8 cellular contexts compared by ENCODE assay signal in the genomic region with DNA sequence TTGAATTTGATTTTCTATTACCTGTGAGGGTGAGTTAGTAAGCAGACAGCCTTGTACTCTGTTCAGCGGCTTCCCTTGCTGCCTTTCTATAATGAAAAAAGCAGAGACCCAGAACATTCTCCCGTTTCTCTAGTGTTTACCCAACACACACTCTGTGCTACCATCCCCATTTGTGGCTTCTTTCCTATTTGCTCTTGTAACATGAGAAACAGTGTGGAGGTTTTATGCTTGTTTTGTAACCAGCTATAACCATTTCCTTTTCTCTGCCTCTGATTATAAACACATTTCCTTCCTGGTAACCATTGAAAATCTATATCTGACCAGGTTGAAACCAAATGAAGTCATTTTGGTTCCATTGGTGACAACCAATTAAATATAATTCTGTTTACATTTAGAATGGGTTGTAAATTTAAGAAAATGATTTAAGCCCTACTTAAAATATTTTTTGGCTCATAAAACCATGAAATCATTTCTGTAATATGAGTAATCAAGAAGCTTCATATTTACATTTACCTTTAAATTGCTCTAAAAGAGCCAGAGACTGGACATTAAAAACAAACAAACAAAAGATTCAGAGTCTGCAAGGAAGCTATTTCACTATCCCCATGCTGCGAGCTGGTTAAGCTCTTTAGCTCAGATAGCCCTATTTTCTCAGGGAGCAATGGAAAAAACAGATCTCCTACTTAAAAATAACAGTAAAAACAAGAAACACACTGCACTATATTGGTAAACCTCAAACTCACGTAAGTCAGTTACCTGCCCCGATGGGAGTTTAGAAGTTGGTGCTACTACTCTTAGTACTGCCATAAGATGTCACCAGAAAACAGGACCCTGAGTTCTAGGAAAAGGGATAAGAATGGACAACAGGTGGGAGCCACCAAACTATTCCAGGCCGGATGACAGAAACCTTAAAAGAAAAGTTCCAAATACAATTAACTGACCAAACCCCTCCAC.
DNase-seq lines count a peak whose midpoint lies in the region; ATAC-seq and TF ChIP-seq lines count a peak whose summit lies in the region.

No MANE protein-coding gene starts in this region.

- DNase-seq in A673 (ENCODE audit: low spot score) (peak; percentile 30), NCI-H345 treated with DMSO at 0.1 percent for 48 hours (lab: John Stamatoyannopoulos, UW; ENCODE audit: unreplicated experiment) (peak; percentile 85), fibroblast of mammary gland (ENCODE audit: low read depth) (peak; percentile 57), NCI-H146 (lab: John Stamatoyannopoulos, UW) (no peak), GM19240 (ENCODE audit: insufficient read length, low spot score) (no peak)
- DNase-seq in CD8-positive, alpha-beta memory T cell: no peak

- intact Hi-C loops in A673 (cut with micrococcal nuclease; ENCODE audit: unreplicated experiment): no loop called here

- peak overlapping the region; percentile 59 for H3K27ac ChIP-seq in A673 (ENCODE audit: low read depth, low read length, poor library complexity, severe bottlenecking)
- peak overlapping the region; percentile 5 for H3K27ac ChIP-seq in subcutaneous abdominal adipose tissue (ENCODE audit: low read depth, low read length)
- H3K27ac ChIP-seq in CD8-positive, alpha-beta memory T cell (ENCODE audit: low read depth, low read length): no peak overlapping the region

- H3K27ac Mint-ChIP-seq in CD8-positive, alpha-beta memory T cell: peak overlapping the region in 2 of 8 donors; percentile 20 to 44

- no peaks in the 10 kb centered on the region for H3K36me3 Mint-ChIP-seq in CD8-positive, alpha-beta memory T cell

- peak overlapping the region in 1 of 7 donors; percentile 1 for H3K4me3 Mint-ChIP-seq in CD8-positive, alpha-beta memory T cell

- POLR2A ChIA-PET in A673 (lab: Charles Lee; ENCODE audit: low non-redundant PET): no interaction called here
- POLR2A ChIA-PET in CD8-positive, alpha-beta memory T cell (lab: Charles Lee): no interaction called here

- CTCF ChIA-PET in A673 (lab: Charles Lee): no interaction called here
- CTCF ChIA-PET in CD8-positive, alpha-beta memory T cell (lab: Charles Lee): interaction anchor here (0.6 kb wide), 1 partner anchor 17 kb away, joined by 3 read pairs; no protein-coding TSS in a partner anchor

- TF ChIP-seq CTCF in A673 (conservative IDR thresholded peaks at IDR 0.05; ENCODE audit: low read depth, low read length) (no peak), fibroblast of mammary gland (conservative IDR thresholded peaks at IDR 0.05; ENCODE audit: control insufficient read depth, insufficient read depth, low read depth, low read length) (no peak)

- BruUV-seq in A673 (replicated peaks; lab: Mats Ljungman, UMichigan): no TSS peak

- no peaks in the 10 kb centered on the region for H3K27me3 Mint-ChIP-seq in CD8-positive, alpha-beta memory T cell

- peak; percentile 33 for ATAC-seq in GM21786 (IDR thresholded peaks at IDR 0.05; ENCODE audit: unreplicated experiment)

- peaks cover 9 to 15% (median 15%) of the 10 kb centered on the region in 3 donors for H3K4me1 Mint-ChIP-seq in CD8-positive, alpha-beta memory T cell

- H3K27me3 ChIP-seq in A673 (replicated peaks; ENCODE audit: insufficient read depth, low read depth, low read length, poor library complexity) (no peaks in the 10 kb centered on the region), subcutaneous abdominal adipose tissue (ENCODE audit: control insufficient read depth in 5 of 5, insufficient read depth in 4 of 5, low read length in 5 of 5) (no peaks in the 10 kb centered on the region)
- H3K27me3 ChIP-seq in CD8-positive, alpha-beta memory T cell (ENCODE audit: insufficient read depth, low read length, poor library complexity, severe bottlenecking): no peaks in the 10 kb centered on the region

- H3K4me3 ChIP-seq in A673 (ENCODE audit: low read depth, low read length, poor library complexity, severe bottlenecking) (no peak overlapping the region), fibroblast of mammary gland (ENCODE audit: control insufficient read depth, low read depth, low read length) (no peak overlapping the region), subcutaneous abdominal adipose tissue (ENCODE audit: low read depth in 1 of 5, low read length in 5 of 5) (no peak overlapping the region)
- no peak overlapping the region for H3K4me3 ChIP-seq in CD8-positive, alpha-beta memory T cell (ENCODE audit: low read length)

- H3K9me3 Mint-ChIP-seq in CD8-positive, alpha-beta memory T cell: no peaks in the 10 kb centered on the region

- H3K4me1 ChIP-seq in A673 (ENCODE audit: insufficient read depth, low read length, poor library complexity, severe bottlenecking): peaks cover 27% of the 10 kb centered on the region
- peaks cover 0 to 34% (median 24%) of the 10 kb centered on the region in 5 donors for H3K4me1 ChIP-seq in subcutaneous abdominal adipose tissue (ENCODE audit: control insufficient read depth in 5 of 5, insufficient read depth in 5 of 5, low read length in 5 of 5)
- H3K4me1 ChIP-seq in CD8-positive, alpha-beta memory T cell (ENCODE audit: insufficient read depth, low read length): peaks cover 3% of the 10 kb centered on the region

- no peak overlapping the region for H3K9ac ChIP-seq in subcutaneous abdominal adipose tissue (ENCODE audit: low read length in 5 of 5)

- H3K9me3 ChIP-seq in A673 (ENCODE audit: low read depth, low read length, poor library complexity, severe bottlenecking): no peaks in the 10 kb centered on the region
- no peaks in the 10 kb centered on the region for H3K9me3 ChIP-seq in subcutaneous abdominal adipose tissue (ENCODE audit: control insufficient read depth in 5 of 5, low read length in 5 of 5)
- no peaks in the 10 kb centered on the region for H3K9me3 ChIP-seq in CD8-positive, alpha-beta memory T cell (ENCODE audit: low read length)

- H3K36me3 ChIP-seq in A673 (ENCODE audit: insufficient read depth, low read length, poor library complexity, severe bottlenecking) (no peaks in the 10 kb centered on the region), subcutaneous abdominal adipose tissue (ENCODE audit: control insufficient read depth in 5 of 5, insufficient read depth in 5 of 5, low read length in 5 of 5) (no peaks in the 10 kb centered on the region)
- H3K36me3 ChIP-seq in CD8-positive, alpha-beta memory T cell (ENCODE audit: insufficient read depth, low read length): no peaks in the 10 kb centered on the region

Comparison
In these comparisons a context has a peak if more than half of its experiments do, and no peak if none do; other contexts are left out.
1. DNase-seq: peak in A673 (single experiment), NCI-H345 treated with DMSO at 0.1 percent for 48 hours (single experiment) and fibroblast of mammary gland (single experiment); none in CD8-positive, alpha-beta memory T cell (0 of 5), NCI-H146 (single experiment) and GM19240 (single experiment).